ENCODE assay signal across 8 cellular contexts in genomic region chr4:1899149-1900086, GRCh38. TPM values are rescaled to one million over a fixed set of nuclear protein-coding genes. Genes with fewer than 3 reads are reported as not detected.
DNase-seq lines count a peak whose midpoint lies in the region; ATAC-seq and TF ChIP-seq lines count a peak whose summit lies in the region.

No MANE protein-coding gene starts in this region.

- intact Hi-C loops in cardiac septum (cut with DNase I): loop anchor here (2.0 kb wide), 1 partner anchor 153 kb away; no protein-coding TSS in a partner anchor

- H3K27me3 Mint-ChIP-seq in activated naive CD8-positive, alpha-beta T cell treated with anti-CD3 and anti-CD28 coated beads, Interleukin-2, amount 10 ng/mL, durations not matched to agents 7 days and 5 days: no peaks in the 10 kb centered on the region

- H3K4me3 ChIP-seq in NB4 (ENCODE audit: low read depth, low read length): no peak overlapping the region

- peaks cover 43% of the 10 kb centered on the region for H3K4me1 Mint-ChIP-seq in activated naive CD8-positive, alpha-beta T cell treated with anti-CD3 and anti-CD28 coated beads, Interleukin-2, amount 10 ng/mL, durations not matched to agents 7 days and 5 days

- H3K36me3 Mint-ChIP-seq in activated naive CD8-positive, alpha-beta T cell treated with anti-CD3 and anti-CD28 coated beads, Interleukin-2, amount 10 ng/mL, durations not matched to agents 7 days and 5 days: peaks cover 25% of the 10 kb centered on the region

- TF ChIP-seq POLR2A in NB4 (IDR thresholded peaks at IDR 0.05; ENCODE audit: extremely low read depth, insufficient read length): no peak

- no peaks in the 10 kb centered on the region for H3K9me3 Mint-ChIP-seq in activated naive CD8-positive, alpha-beta T cell treated with anti-CD3 and anti-CD28 coated beads, Interleukin-2, amount 10 ng/mL, durations not matched to agents 7 days and 5 days

- peak overlapping the region; percentile 64 for H3K4me3 Mint-ChIP-seq in activated naive CD8-positive, alpha-beta T cell treated with anti-CD3 and anti-CD28 coated beads, Interleukin-2, amount 10 ng/mL, durations not matched to agents 7 days and 5 days

- peak; percentile 87 for TF ChIP-seq CTCF in NB4 (IDR thresholded peaks at IDR 0.05; ENCODE audit: low read depth, low read length)

- H3K27ac Mint-ChIP-seq in activated naive CD8-positive, alpha-beta T cell treated with anti-CD3 and anti-CD28 coated beads, Interleukin-2, amount 10 ng/mL, durations not matched to agents 7 days and 5 days: peak overlapping the region; percentile 87

- ATAC-seq in activated naive CD8-positive, alpha-beta T cell treated with anti-CD3 and anti-CD28 coated beads, Interleukin-2, amount 10 ng/mL, durations not matched to agents 7 days and 5 days (ENCODE audit: low read depth): peak; percentile 88

- DNase-seq in EH (ENCODE audit: low read depth) (peak; percentile 83), HCEC 1CT (peak; percentile 55), NB4 (ENCODE audit: low read depth) (peak; percentile 89), SW480 (ENCODE audit: low spot score) (peak; percentile 68), cardiac septum (ENCODE audit: low spot score) (peak; percentile 89), putamen (ENCODE audit: low spot score) (peak; percentile 47), cortex of kidney (lab: John Stamatoyannopoulos, UW) (no peak)
- DNase-seq in activated naive CD8-positive, alpha-beta T cell treated with anti-CD3 and anti-CD28 coated beads, Interleukin-2, amount 10 ng/mL, durations not matched to agents 7 days and 5 days: peak; percentile 75

- POLR2A ChIA-PET in activated naive CD8-positive, alpha-beta T cell treated with anti-CD3 and anti-CD28 coated beads, Interleukin-2, amount 10 ng/mL, durations not matched to agents 7 days and 5 days (lab: Charles Lee): interaction anchor here (0.8 to 2.3 kb wide), 4 partner anchors 9 to 46 kb away, joined by 3 to 9 read pairs (median 6); partner anchors contain the start of genes LETM1 and NSD2

RNA-seq across cellular contexts. Expression of gene NSD2, which starts 28.2 kb away (rescaled TPM):
- 100 to 1,000 TPM; 218 to 231 TPM for total RNA-seq in activated naive CD8-positive, alpha-beta T cell treated with anti-CD3 and anti-CD28 coated beads, Interleukin-2, amount 10 ng/mL, durations not matched to agents 7 days and 5 days
- total RNA-seq in cardiac septum: 60.4 TPM

RNA-seq across cellular contexts. Expression of gene LETM1, which starts 43.5 kb away (rescaled TPM):
- 10 to 100 TPM; 44.0 to 45.8 TPM for total RNA-seq in activated naive CD8-positive, alpha-beta T cell treated with anti-CD3 and anti-CD28 coated beads, Interleukin-2, amount 10 ng/mL, durations not matched to agents 7 days and 5 days
- total RNA-seq in cardiac septum: 37.8 TPM
